Comparison of ENCODE assay signal across 1 cellular context in the genomic region with DNA sequence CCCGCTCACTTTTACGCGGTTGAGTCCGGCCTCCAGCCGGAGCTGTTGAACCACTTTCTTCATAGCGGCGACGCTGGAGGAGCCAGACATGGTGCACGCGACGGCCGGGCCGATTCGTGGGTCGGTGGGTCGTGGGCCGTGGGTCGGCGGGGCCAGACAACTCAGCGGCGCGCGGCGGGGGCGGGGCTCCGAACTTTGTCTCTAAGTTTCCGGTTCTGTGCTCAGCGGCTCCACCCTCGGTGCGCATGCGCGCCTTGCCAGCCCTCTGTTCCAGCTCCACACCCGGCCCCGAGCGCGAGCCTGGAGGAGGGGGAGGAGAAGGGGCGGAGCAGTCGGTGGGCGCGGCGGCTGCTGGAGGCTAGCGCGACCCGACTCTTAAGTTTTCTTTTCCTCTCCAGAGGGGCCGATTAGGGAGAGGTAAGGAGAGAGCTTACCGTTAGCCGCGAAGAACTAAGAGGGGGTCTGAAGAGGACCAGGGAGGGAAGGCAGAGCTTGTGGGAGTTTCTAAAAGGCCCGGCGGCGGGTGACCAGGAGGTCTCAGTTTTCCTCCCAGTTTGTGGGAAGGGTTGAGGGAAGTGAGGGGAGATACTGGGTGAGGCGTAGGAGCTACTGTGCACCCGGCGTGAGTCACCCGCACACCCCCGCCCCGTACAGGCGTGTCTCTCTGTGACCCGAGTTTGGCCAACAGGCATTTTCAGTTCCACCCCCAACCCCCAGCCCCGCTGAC.
TF ChIP-seq lines count a peak whose summit lies in the region.

A gene (minus strand): TSS at position 580 of the 727 bp plus-strand sequence. CDS start 490 bp downstream, at position 90.
A gene with protein sequence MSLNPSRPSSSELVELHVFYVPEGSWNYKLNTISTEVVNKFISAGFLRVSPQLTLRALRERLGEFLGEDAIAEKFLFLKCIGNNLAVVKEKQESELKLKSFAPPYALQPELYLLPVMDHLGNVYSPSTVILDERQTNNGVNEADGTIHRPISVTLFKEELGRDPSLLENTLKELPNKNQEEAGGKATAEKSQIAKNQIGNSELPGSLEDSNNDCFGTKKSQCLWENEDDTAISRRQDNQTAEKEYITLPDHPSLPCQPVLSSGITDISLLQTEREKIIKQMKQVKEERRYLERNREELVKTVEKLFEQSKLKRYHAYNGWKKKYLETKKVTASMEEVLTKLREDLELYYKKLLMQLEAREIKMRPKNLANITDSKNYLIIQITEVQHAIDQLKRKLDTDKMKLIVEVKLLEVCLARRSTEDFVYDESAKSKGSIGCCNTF (plus strand): TSS at position 385 of the 727 bp plus-strand sequence. CDS start 9,974 bp downstream, outside the sequence.

TF ChIP-seq in K562, 482 proteins besides CTCF, POLR2A, EP300 and RAD21 (continued from another document and continues in another):
- TF ChIP-seq, protein P1, sequence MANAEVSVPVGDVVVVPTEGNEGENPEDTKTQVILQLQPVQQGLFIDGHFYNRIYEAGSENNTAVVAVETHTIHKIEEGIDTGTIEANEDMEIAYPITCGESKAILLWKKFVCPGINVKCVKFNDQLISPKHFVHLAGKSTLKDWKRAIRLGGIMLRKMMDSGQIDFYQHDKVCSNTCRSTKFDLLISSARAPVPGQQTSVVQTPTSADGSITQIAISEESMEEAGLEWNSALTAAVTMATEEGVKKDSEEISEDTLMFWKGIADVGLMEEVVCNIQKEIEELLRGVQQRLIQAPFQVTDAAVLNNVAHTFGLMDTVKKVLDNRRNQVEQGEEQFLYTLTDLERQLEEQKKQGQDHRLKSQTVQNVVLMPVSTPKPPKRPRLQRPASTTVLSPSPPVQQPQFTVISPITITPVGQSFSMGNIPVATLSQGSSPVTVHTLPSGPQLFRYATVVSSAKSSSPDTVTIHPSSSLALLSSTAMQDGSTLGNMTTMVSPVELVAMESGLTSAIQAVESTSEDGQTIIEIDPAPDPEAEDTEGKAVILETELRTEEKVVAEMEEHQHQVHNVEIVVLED (CRISPR knock-in tag; IDR thresholded peaks at IDR 0.05) = no peak
- TF ChIP-seq, protein P2, sequence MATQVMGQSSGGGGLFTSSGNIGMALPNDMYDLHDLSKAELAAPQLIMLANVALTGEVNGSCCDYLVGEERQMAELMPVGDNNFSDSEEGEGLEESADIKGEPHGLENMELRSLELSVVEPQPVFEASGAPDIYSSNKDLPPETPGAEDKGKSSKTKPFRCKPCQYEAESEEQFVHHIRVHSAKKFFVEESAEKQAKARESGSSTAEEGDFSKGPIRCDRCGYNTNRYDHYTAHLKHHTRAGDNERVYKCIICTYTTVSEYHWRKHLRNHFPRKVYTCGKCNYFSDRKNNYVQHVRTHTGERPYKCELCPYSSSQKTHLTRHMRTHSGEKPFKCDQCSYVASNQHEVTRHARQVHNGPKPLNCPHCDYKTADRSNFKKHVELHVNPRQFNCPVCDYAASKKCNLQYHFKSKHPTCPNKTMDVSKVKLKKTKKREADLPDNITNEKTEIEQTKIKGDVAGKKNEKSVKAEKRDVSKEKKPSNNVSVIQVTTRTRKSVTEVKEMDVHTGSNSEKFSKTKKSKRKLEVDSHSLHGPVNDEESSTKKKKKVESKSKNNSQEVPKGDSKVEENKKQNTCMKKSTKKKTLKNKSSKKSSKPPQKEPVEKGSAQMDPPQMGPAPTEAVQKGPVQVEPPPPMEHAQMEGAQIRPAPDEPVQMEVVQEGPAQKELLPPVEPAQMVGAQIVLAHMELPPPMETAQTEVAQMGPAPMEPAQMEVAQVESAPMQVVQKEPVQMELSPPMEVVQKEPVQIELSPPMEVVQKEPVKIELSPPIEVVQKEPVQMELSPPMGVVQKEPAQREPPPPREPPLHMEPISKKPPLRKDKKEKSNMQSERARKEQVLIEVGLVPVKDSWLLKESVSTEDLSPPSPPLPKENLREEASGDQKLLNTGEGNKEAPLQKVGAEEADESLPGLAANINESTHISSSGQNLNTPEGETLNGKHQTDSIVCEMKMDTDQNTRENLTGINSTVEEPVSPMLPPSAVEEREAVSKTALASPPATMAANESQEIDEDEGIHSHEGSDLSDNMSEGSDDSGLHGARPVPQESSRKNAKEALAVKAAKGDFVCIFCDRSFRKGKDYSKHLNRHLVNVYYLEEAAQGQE (CRISPR knock-in tag; IDR thresholded peaks at IDR 0.05; ENCODE audit: low read depth) = 0 out of 2 replicates have a peak, but pooled peaks have one; percentile 62
- TF ChIP-seq ZNF384 (IDR thresholded peaks at IDR 0.05; ENCODE audit: low read depth, low read length) = no peak
- TF ChIP-seq, protein P3, sequence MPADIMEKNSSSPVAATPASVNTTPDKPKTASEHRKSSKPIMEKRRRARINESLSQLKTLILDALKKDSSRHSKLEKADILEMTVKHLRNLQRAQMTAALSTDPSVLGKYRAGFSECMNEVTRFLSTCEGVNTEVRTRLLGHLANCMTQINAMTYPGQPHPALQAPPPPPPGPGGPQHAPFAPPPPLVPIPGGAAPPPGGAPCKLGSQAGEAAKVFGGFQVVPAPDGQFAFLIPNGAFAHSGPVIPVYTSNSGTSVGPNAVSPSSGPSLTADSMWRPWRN (IDR thresholded peaks at IDR 0.05; ENCODE audit: low read depth) = peak; percentile 78
- TF ChIP-seq, protein P4, sequence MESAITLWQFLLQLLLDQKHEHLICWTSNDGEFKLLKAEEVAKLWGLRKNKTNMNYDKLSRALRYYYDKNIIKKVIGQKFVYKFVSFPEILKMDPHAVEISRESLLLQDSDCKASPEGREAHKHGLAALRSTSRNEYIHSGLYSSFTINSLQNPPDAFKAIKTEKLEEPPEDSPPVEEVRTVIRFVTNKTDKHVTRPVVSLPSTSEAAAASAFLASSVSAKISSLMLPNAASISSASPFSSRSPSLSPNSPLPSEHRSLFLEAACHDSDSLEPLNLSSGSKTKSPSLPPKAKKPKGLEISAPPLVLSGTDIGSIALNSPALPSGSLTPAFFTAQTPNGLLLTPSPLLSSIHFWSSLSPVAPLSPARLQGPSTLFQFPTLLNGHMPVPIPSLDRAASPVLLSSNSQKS (CRISPR knock-in tag; IDR thresholded peaks at IDR 0.05) = no peak
- TF ChIP-seq, protein P5, sequence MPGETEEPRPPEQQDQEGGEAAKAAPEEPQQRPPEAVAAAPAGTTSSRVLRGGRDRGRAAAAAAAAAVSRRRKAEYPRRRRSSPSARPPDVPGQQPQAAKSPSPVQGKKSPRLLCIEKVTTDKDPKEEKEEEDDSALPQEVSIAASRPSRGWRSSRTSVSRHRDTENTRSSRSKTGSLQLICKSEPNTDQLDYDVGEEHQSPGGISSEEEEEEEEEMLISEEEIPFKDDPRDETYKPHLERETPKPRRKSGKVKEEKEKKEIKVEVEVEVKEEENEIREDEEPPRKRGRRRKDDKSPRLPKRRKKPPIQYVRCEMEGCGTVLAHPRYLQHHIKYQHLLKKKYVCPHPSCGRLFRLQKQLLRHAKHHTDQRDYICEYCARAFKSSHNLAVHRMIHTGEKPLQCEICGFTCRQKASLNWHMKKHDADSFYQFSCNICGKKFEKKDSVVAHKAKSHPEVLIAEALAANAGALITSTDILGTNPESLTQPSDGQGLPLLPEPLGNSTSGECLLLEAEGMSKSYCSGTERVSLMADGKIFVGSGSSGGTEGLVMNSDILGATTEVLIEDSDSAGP (CRISPR knock-in tag; IDR thresholded peaks at IDR 0.05) = no peak
- TF ChIP-seq GABPB1 (CRISPR knock-in tag; IDR thresholded peaks at IDR 0.05) = peak; percentile 63
- TF ChIP-seq BACH1 (tag; IDR thresholded peaks at IDR 0.05) = no peak
- no peak for TF ChIP-seq E2F3 (CRISPR knock-in tag; IDR thresholded peaks at IDR 0.05)
- no peak for TF ChIP-seq ZNF589 (CRISPR knock-in tag; IDR thresholded peaks at IDR 0.05; ENCODE audit: low read depth)
- peak; percentile 80 for TF ChIP-seq SP1 (CRISPR knock-in tag; IDR thresholded peaks at IDR 0.05)
- TF ChIP-seq HMG20B (CRISPR knock-in tag; IDR thresholded peaks at IDR 0.05) = no peak
- peak; percentile 94 for TF ChIP-seq SUPT5H (IDR thresholded peaks at IDR 0.05)
- no peak for TF ChIP-seq EWSR1 (IDR thresholded peaks at IDR 0.05; ENCODE audit: borderline replicate concordance, low read depth, partially characterized antibody)
- TF ChIP-seq PHTF2 (CRISPR knock-in tag; IDR thresholded peaks at IDR 0.05) = no peak
- no peak for TF ChIP-seq KDM2B (CRISPR knock-in tag; IDR thresholded peaks at IDR 0.05)
- peak in 1 of 2 experiments; percentile 68; a peak in 1 of 4 replicates for TF ChIP-seq NONO (IDR thresholded peaks at IDR 0.05; ENCODE audit: low read depth in 2 of 2, low read length in 1 of 2)
- no peak for TF ChIP-seq PPARD (CRISPR knock-in tag; IDR thresholded peaks at IDR 0.05)
- peak; percentile 53; the same call in 1 of the 2 replicates for TF ChIP-seq ZEB2 (IDR thresholded peaks at IDR 0.05)
- peak; percentile 64 for TF ChIP-seq MTA3 (IDR thresholded peaks at IDR 0.05; ENCODE audit: borderline replicate concordance)
- TF ChIP-seq ZNF408 (CRISPR knock-in tag; IDR thresholded peaks at IDR 0.05; ENCODE audit: low read depth) = no peak
- TF ChIP-seq TCF7 (IDR thresholded peaks at IDR 0.05; ENCODE audit: borderline replicate concordance) = no peak
- TF ChIP-seq, protein P6, sequence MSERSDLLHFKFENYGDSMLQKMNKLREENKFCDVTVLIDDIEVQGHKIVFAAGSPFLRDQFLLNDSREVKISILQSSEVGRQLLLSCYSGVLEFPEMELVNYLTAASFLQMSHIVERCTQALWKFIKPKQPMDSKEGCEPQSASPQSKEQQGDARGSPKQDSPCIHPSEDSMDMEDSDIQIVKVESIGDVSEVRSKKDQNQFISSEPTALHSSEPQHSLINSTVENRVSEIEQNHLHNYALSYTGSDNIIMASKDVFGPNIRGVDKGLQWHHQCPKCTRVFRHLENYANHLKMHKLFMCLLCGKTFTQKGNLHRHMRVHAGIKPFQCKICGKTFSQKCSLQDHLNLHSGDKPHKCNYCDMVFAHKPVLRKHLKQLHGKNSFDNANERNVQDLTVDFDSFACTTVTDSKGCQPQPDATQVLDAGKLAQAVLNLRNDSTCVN (CRISPR knock-in tag; IDR thresholded peaks at IDR 0.05) = no peak
- TF ChIP-seq NCOA1 (IDR thresholded peaks at IDR 0.05; ENCODE audit: low read depth) = no peak
- TF ChIP-seq, protein P7, sequence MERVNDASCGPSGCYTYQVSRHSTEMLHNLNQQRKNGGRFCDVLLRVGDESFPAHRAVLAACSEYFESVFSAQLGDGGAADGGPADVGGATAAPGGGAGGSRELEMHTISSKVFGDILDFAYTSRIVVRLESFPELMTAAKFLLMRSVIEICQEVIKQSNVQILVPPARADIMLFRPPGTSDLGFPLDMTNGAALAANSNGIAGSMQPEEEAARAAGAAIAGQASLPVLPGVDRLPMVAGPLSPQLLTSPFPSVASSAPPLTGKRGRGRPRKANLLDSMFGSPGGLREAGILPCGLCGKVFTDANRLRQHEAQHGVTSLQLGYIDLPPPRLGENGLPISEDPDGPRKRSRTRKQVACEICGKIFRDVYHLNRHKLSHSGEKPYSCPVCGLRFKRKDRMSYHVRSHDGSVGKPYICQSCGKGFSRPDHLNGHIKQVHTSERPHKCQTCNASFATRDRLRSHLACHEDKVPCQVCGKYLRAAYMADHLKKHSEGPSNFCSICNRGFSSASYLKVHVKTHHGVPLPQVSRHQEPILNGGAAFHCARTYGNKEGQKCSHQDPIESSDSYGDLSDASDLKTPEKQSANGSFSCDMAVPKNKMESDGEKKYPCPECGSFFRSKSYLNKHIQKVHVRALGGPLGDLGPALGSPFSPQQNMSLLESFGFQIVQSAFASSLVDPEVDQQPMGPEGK (CRISPR knock-in tag; IDR thresholded peaks at IDR 0.05; ENCODE audit: borderline replicate concordance) = no peak
- TF ChIP-seq ATF7 (IDR thresholded peaks at IDR 0.05) = peak; percentile 84
- TF ChIP-seq ZKSCAN1 (IDR thresholded peaks at IDR 0.05; ENCODE audit: low read depth, low read length) = peak; percentile 44; the same call in 1 of the 2 replicates
- peak; percentile 83 for TF ChIP-seq TAF1 (IDR thresholded peaks at IDR 0.05; ENCODE audit: control insufficient read depth, extremely low read depth, insufficient read depth, low read length, severe bottlenecking)
- TF ChIP-seq, protein P8, sequence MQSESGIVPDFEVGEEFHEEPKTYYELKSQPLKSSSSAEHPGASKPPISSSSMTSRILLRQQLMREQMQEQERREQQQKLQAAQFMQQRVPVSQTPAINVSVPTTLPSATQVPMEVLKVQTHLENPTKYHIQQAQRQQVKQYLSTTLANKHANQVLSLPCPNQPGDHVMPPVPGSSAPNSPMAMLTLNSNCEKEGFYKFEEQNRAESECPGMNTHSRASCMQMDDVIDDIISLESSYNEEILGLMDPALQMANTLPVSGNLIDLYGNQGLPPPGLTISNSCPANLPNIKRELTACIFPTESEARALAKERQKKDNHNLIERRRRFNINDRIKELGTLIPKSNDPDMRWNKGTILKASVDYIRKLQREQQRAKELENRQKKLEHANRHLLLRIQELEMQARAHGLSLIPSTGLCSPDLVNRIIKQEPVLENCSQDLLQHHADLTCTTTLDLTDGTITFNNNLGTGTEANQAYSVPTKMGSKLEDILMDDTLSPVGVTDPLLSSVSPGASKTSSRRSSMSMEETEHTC (IDR thresholded peaks at IDR 0.05) = peak; percentile 55
- TF ChIP-seq FOXA1 (IDR thresholded peaks at IDR 0.05; ENCODE audit: borderline replicate concordance) = no peak
- no peak for TF ChIP-seq YBX1 (IDR thresholded peaks at IDR 0.05)
- TF ChIP-seq RBM15 (IDR thresholded peaks at IDR 0.05; ENCODE audit: insufficient read depth, low read length) = no peak
- TF ChIP-seq, protein P9, sequence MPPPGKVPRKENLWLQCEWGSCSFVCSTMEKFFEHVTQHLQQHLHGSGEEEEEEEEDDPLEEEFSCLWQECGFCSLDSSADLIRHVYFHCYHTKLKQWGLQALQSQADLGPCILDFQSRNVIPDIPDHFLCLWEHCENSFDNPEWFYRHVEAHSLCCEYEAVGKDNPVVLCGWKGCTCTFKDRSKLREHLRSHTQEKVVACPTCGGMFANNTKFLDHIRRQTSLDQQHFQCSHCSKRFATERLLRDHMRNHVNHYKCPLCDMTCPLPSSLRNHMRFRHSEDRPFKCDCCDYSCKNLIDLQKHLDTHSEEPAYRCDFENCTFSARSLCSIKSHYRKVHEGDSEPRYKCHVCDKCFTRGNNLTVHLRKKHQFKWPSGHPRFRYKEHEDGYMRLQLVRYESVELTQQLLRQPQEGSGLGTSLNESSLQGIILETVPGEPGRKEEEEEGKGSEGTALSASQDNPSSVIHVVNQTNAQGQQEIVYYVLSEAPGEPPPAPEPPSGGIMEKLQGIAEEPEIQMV (tag; conservative IDR thresholded peaks at IDR 0.05; ENCODE audit: low read depth) = no peak
- TF ChIP-seq ZFP30 (CRISPR knock-in tag; IDR thresholded peaks at IDR 0.05; ENCODE audit: borderline replicate concordance) = no peak
- 0 out of 2 replicates have a peak, but pooled peaks have one; percentile 46 for TF ChIP-seq PHF21A (IDR thresholded peaks at IDR 0.05; ENCODE audit: borderline replicate concordance, low read depth)
- peak; percentile 42; the same call in 1 of the 2 replicates for TF ChIP-seq ZNF12 (CRISPR knock-in tag; IDR thresholded peaks at IDR 0.05)
- no peak for TF ChIP-seq SMAD2 (IDR thresholded peaks at IDR 0.05; ENCODE audit: low read depth, low read length)
